Comparison of ENCODE assay signal across 12 cellular contexts in the genomic region with DNA sequence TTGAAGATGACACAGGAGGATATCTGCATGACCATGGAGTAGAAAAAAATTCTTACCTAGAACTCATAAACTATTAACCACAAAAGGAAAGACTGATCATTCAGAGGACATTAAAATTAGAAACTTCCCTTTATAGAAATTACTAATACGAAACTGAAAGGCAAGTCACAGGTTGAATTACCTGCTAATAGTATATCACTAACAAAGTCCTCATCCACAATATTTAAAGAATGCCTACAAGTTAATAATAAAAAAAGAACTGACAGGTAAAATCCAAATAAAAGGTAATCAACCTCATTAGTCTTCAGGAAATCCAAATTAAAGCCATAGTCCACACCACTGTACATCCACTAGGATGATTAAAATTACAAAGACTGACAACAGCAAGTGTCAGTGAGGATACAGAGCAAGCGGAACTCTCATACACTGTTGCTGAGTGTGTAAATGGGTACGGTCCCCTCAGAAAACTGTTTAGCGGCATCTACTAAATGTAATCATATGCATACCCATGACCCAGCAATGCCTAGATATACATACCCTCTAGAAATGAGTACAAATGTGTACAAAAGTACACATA.
DNase-seq lines count a peak whose midpoint lies in the region; ATAC-seq and TF ChIP-seq lines count a peak whose summit lies in the region.
"Had no signal": no experiment of that assay in that cellular context is flagged by ENCODE, and none has a peak within 500 bp of the region (broad histone marks: within the 10 kb centered on the region; RNA-seq: fewer than 3 reads in every experiment).

No MANE protein-coding gene starts in this region.

- peaks cover 3% of the 10 kb centered on the region for H3K36me3 Mint-ChIP-seq in T-cell
- H3K36me3 Mint-ChIP-seq: activated naive CD4-positive, alpha-beta T cell treated with anti-CD3 and anti-CD28 coated beads, Interleukin-2, amount 50 U/mL, for 72 hours had no signal

- no peaks in the 10 kb centered on the region for H4K20me1 ChIP-seq in KMS-11 (ENCODE audit: insufficient read depth)

- H3K4me1 Mint-ChIP-seq in T-cell, result peaks cover 0 to 2% (median 0%) of the 10 kb centered on the region in 3 donors

- H3K27me3 Mint-ChIP-seq in T-cell, result no peaks in the 10 kb centered on the region
- H3K27me3 Mint-ChIP-seq: CD8-positive, alpha-beta memory T cell; natural killer cell treated with Interleukin-12 subunit alpha and Interleukin-12 subunit beta and Interleukin-15 and Interleukin-18, amount 100 ng/mL, for 72 hours had no signal

- H3K36me3 ChIP-seq in KMS-11 (ENCODE audit: insufficient read depth), result no peaks in the 10 kb centered on the region

- H3K27ac ChIP-seq in KMS-11, result no peak overlapping the region

- H3K79me2 ChIP-seq in KMS-11 (ENCODE audit: insufficient read depth, low read depth), result no peaks in the 10 kb centered on the region

- CTCF ChIA-PET in T-cell (lab: Charles Lee), result no interaction called here

- peak; percentile 67 for DNase-seq in GM20000 (ENCODE audit: low spot score)
- no peak for DNase-seq in T-cell
- DNase-seq in NCI-H510A (lab: John Stamatoyannopoulos, UW), result no peak
- no peak for DNase-seq in kidney glomerular epithelial cell (lab: John Stamatoyannopoulos, UW)
- no peak for DNase-seq in kidney tubule cell (ENCODE audit: low spot score)
- DNase-seq: CD8-positive, alpha-beta memory T cell; SIG-M5 had no signal

- H3K27me3 ChIP-seq in KMS-11 (ENCODE audit: insufficient read depth, low read depth), result no peaks in the 10 kb centered on the region

- no peaks in the 10 kb centered on the region for H3K9me3 Mint-ChIP-seq in T-cell
- H3K9me3 Mint-ChIP-seq: activated naive CD4-positive, alpha-beta T cell treated with anti-CD3 and anti-CD28 coated beads, Interleukin-2, amount 50 U/mL, for 72 hours; natural killer cell treated with Interleukin-12 subunit alpha and Interleukin-12 subunit beta and Interleukin-15 and Interleukin-18, amount 100 ng/mL, for 72 hours had no signal

- no peak overlapping the region for H3K4me3 ChIP-seq in KMS-11 (IDR thresholded peaks at IDR 0.05; ENCODE audit: insufficient read depth, low read depth, low read length)

- peaks cover 24% of the 10 kb centered on the region for H3K4me1 ChIP-seq in KMS-11 (ENCODE audit: low read depth, poor library complexity, severe bottlenecking)

- H3K4me3 Mint-ChIP-seq in T-cell, result no peak overlapping the region
- H3K4me3 Mint-ChIP-seq: natural killer cell treated with Interleukin-12 subunit alpha and Interleukin-12 subunit beta and Interleukin-15 and Interleukin-18, amount 100 ng/mL, for 72 hours had no signal

- H3K27ac Mint-ChIP-seq in T-cell, result no peak overlapping the region
- H3K27ac Mint-ChIP-seq: activated naive CD4-positive, alpha-beta T cell treated with anti-CD3 and anti-CD28 coated beads, Interleukin-2, amount 50 U/mL, for 72 hours; CD8-positive, alpha-beta memory T cell; natural killer cell treated with Interleukin-12 subunit alpha and Interleukin-12 subunit beta and Interleukin-15 and Interleukin-18, amount 100 ng/mL, for 72 hours had no signal

- TF ChIP-seq CTCF in GM20000 (IDR thresholded peaks at IDR 0.05; ENCODE audit: extremely low read depth, missing control alignments) (no peak), KMS-11 (conservative IDR thresholded peaks at IDR 0.05; ENCODE audit: low read depth, low read length) (no peak)

- POLR2A ChIA-PET in T-cell (lab: Charles Lee), result no interaction called here

- H2AFZ ChIP-seq in KMS-11 (ENCODE audit: low read depth), result no peak overlapping the region

- peak overlapping the region; percentile 14; the same call in 1 of the 2 replicates for H3K4me2 ChIP-seq in KMS-11

- H3K9ac ChIP-seq in KMS-11, result no peak overlapping the region

- ATAC-seq in GM18520 (IDR thresholded peaks at IDR 0.05; ENCODE audit: unreplicated experiment) (peak; percentile 73), HG02970 (IDR thresholded peaks at IDR 0.05; ENCODE audit: low FRiP score, unreplicated experiment) (peak; percentile 82), T-cell (replicated peaks in 1 of 4) (no peak)
- ATAC-seq: natural killer cell treated with Interleukin-12 subunit alpha and Interleukin-12 subunit beta and Interleukin-15 and Interleukin-18, amount 100 ng/mL, for 72 hours had no signal

Comparison
In these comparisons a context has a peak if more than half of its experiments do, and no peak if none do; other contexts are left out.
1. ATAC-seq: peak in GM18520 (single experiment) and HG02970 (single experiment); none in T-cell (0 of 4).